16 cellular contexts compared by ENCODE assay signal in genomic region chr4:61374612-61374920, GRCh38.
DNase-seq lines count a peak whose midpoint lies in the region; ATAC-seq and TF ChIP-seq lines count a peak whose summit lies in the region.
"Had no signal": no experiment of that assay in that cellular context is flagged by ENCODE, and none has a peak within 500 bp of the region (broad histone marks: within the 10 kb centered on the region; RNA-seq: fewer than 3 reads in every experiment).

No MANE protein-coding gene starts in this region.

- TF ChIP-seq POLR2A in erythroblast (IDR thresholded peaks at IDR 0.05; ENCODE audit: low read length): no peak

- H3K4me1 Mint-ChIP-seq in neural crest cell: peaks cover 23% of the 10 kb centered on the region
- H3K4me1 Mint-ChIP-seq: activated naive CD4-positive, alpha-beta T cell treated with anti-CD3 and anti-CD28 coated beads, Interleukin-2, amount 50 U/mL, for 24 hours; naive B cell had no signal

- peak overlapping the region; percentile 41 for H3K27ac ChIP-seq in epithelial cell of prostate
- H3K27ac ChIP-seq in left lung: no peak overlapping the region
- H3K27ac ChIP-seq: BLaER1, GM23248 had no signal

- intact Hi-C loops in left lung (cut with DNase I): no loop called here

- no peak for ATAC-seq in left lung
- ATAC-seq: GM12878 had no signal

- H3K4me1 ChIP-seq in left lung: no peaks in the 10 kb centered on the region
- H3K4me1 ChIP-seq: BLaER1 had no signal

- H3K9me3 Mint-ChIP-seq in neural crest cell: peaks cover 6% of the 10 kb centered on the region
- H3K9me3 Mint-ChIP-seq: activated naive CD4-positive, alpha-beta T cell treated with anti-CD3 and anti-CD28 coated beads, Interleukin-2, amount 50 U/mL, for 24 hours had no signal

- no peaks in the 10 kb centered on the region for H3K27me3 Mint-ChIP-seq in neural crest cell (ENCODE audit: low read depth)
- H3K27me3 Mint-ChIP-seq: activated naive CD4-positive, alpha-beta T cell treated with anti-CD3 and anti-CD28 coated beads, Interleukin-2, amount 50 U/mL, for 24 hours; naive B cell; stimulated activated naive CD8-positive, alpha-beta T cell treated with anti-CD3 and anti-CD28 coated beads, Interleukin-15, Interleukin-2, amounts not matched to agents 100 ng/mL and 50 ng/mL, for 24 hours had no signal

- no peaks in the 10 kb centered on the region for H3K36me3 ChIP-seq in left lung
- H3K36me3 ChIP-seq: BLaER1 had no signal

- peak; percentile 11 for DNase-seq in HS-27A (ENCODE audit: low read depth)
- DNase-seq in NCI-H446 treated with DMSO at 0.1 percent for 48 hours (lab: John Stamatoyannopoulos, UW): peak; percentile 38
- no peak for DNase-seq in epithelial cell of prostate (ENCODE audit: low read depth, low spot score)
- DNase-seq in neural crest cell (ENCODE audit: low read depth, low spot score): no peak
- no peak for DNase-seq in erythroblast (lab: John Stamatoyannopoulos, UW)
- DNase-seq in amygdala (lab: John Stamatoyannopoulos, UW): no peak
- DNase-seq in kidney glomerular epithelial cell (lab: John Stamatoyannopoulos, UW): no peak
- no peak for DNase-seq in left lung
- DNase-seq: cortex of kidney, GM23248, islet precursor cell, naive B cell had no signal

- peaks cover 0 to 22% of the 10 kb centered on the region in 2 donors for H3K9me3 ChIP-seq in left lung
- H3K9me3 ChIP-seq: BLaER1 had no signal

- peaks cover 15% of the 10 kb centered on the region for H3K36me3 Mint-ChIP-seq in neural crest cell (ENCODE audit: low read depth)
- H3K36me3 Mint-ChIP-seq: activated naive CD4-positive, alpha-beta T cell treated with anti-CD3 and anti-CD28 coated beads, Interleukin-2, amount 50 U/mL, for 24 hours; naive B cell had no signal

- no peaks in the 10 kb centered on the region for H3K27me3 ChIP-seq in left lung
- H3K27me3 ChIP-seq: BLaER1 had no signal

- no peak overlapping the region for H3K4me3 ChIP-seq in left lung
- H3K4me3 ChIP-seq: BLaER1, GM12878, GM23248 had no signal

- no peak for TF ChIP-seq CTCF in neural crest cell (conservative IDR thresholded peaks at IDR 0.05)
- TF ChIP-seq CTCF in left lung (IDR thresholded peaks at IDR 0.05): no peak

- H3K4me3 Mint-ChIP-seq in neural crest cell: peak overlapping the region; percentile 19
- H3K4me3 Mint-ChIP-seq: activated naive CD4-positive, alpha-beta T cell treated with anti-CD3 and anti-CD28 coated beads, Interleukin-2, amount 50 U/mL, for 24 hours; naive B cell; stimulated activated naive CD8-positive, alpha-beta T cell treated with anti-CD3 and anti-CD28 coated beads, Interleukin-15, Interleukin-2, amounts not matched to agents 100 ng/mL and 50 ng/mL, for 24 hours had no signal

- H3K27ac Mint-ChIP-seq in neural crest cell (ENCODE audit: unreplicated experiment): peak overlapping the region; percentile 91
- H3K27ac Mint-ChIP-seq: activated naive CD4-positive, alpha-beta T cell treated with anti-CD3 and anti-CD28 coated beads, Interleukin-2, amount 50 U/mL, for 24 hours; naive B cell; stimulated activated naive CD8-positive, alpha-beta T cell treated with anti-CD3 and anti-CD28 coated beads, Interleukin-15, Interleukin-2, amounts not matched to agents 100 ng/mL and 50 ng/mL, for 24 hours had no signal

Comparison
In these comparisons a context has a peak if more than half of its experiments do, and no peak if none do; other contexts are left out.
1. DNase-seq: peak in HS-27A (single experiment) and NCI-H446 treated with DMSO at 0.1 percent for 48 hours (single experiment); none in epithelial cell of prostate (single experiment), neural crest cell (single experiment), erythroblast (0 of 2), amygdala (0 of 56), kidney glomerular epithelial cell (single experiment) and left lung (0 of 2).